ENCODE assay signal across 8 cellular contexts in the genomic region with DNA sequence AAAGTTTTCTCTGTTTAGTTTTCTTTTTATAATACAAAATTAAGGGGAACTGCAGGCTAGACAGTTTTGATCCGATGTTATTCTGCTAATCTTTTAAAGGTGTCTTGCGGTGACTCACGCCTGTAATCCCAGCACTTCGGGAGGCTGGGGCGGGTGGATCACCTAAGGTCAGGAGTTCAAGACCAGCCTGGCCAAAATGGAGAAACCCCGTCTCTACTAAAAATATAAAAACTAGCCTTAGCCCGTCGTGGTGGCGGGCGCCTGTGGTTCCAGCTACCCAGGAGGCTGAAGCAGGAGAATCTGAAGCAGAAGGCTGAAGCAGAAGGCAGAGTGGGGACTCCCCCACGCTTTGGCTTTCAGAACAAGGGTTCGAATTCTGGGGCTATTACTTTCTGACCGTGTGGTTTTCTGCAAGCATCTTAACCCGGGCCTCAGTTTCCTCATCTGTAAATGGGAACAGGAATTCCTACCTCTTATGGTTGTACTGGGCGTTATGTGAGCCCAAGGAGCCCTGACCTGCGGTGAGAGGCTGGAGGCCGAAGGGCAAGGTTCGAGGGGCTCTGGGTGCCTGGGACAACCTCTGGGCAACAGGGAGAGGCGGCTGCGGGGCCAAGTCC. TPM values are rescaled to one million over a fixed set of nuclear protein-coding genes. Genes with fewer than 3 reads are reported as not detected.
A peak's percentile ranks its signal among the peaks of the same experiment; 100 is the strongest.
DNase-seq lines count a peak whose midpoint lies in the region; ATAC-seq, FAIRE-seq and TF ChIP-seq lines count a peak whose summit lies in the region.

No MANE protein-coding gene starts in this region.

- CTCF ChIA-PET in Calu3 (lab: Charles Lee) (no interaction called here), OCI-LY7 (lab: Charles Lee; ENCODE audit: unreplicated experiment) (no interaction called here)

- BruUV-seq in Calu3 (replicated peaks; lab: Mats Ljungman, UMichigan) (no TSS peak), OCI-LY7 (replicated peaks; lab: Mats Ljungman, UMichigan) (no TSS peak)

- peaks cover 26% of the 10 kb centered on the region for H3K27me3 Mint-ChIP-seq in Calu3 (ENCODE audit: unreplicated experiment)

- POLR2A ChIA-PET in OCI-LY7 (lab: Charles Lee): no interaction called here

- no peaks in the 10 kb centered on the region for H3K9me3 Mint-ChIP-seq in Calu3 (ENCODE audit: low read depth, unreplicated experiment)

- H3K4me1 ChIP-seq in OCI-LY7 (ENCODE audit: insufficient read depth, low read length, poor library complexity, severe bottlenecking): peaks cover 16% of the 10 kb centered on the region
- H3K4me1 ChIP-seq in osteoblast (ENCODE audit: insufficient read depth, low read length): peaks cover 13% of the 10 kb centered on the region

- peaks cover 27% of the 10 kb centered on the region for H3K36me3 Mint-ChIP-seq in Calu3 (ENCODE audit: insufficient read depth, unreplicated experiment)

- H3K9me3 ChIP-seq in OCI-LY7 (ENCODE audit: low read length): no peaks in the 10 kb centered on the region
- H3K9me3 ChIP-seq in osteoblast (ENCODE audit: low read depth, low read length): peaks cover 2% of the 10 kb centered on the region

- DNase-seq in Calu3 (no peak), OCI-LY7 (ENCODE audit: low spot score) (no peak), epithelial cell of prostate (ENCODE audit: low read depth, low spot score) (no peak), osteoblast (ENCODE audit: insufficient read length, low spot score, missing footprints) (no peak), NCI-H524 (lab: John Stamatoyannopoulos, UW) (no peak), HTR-8/SVneo (ENCODE audit: insufficient read length, low spot score) (no peak)

- ATAC-seq in GM19395 (IDR thresholded peaks at IDR 0.05; ENCODE audit: unreplicated experiment): no peak
- no peak for ATAC-seq in GM21529 (IDR thresholded peaks at IDR 0.05; ENCODE audit: unreplicated experiment)

- H3K79me2 ChIP-seq in OCI-LY7 (ENCODE audit: insufficient read depth, low read depth, low read length) (no peaks in the 10 kb centered on the region), osteoblast (ENCODE audit: insufficient read depth, low read length) (peaks cover 12% of the 10 kb centered on the region)

- H3K27me3 ChIP-seq in osteoblast (ENCODE audit: insufficient read depth, low read length): no peaks in the 10 kb centered on the region

- peak overlapping the region; percentile 21 for H3K27ac ChIP-seq in OCI-LY7 (ENCODE audit: low read depth, low read length, poor library complexity, severe bottlenecking)
- peak overlapping the region; percentile 52 for H3K27ac ChIP-seq in epithelial cell of prostate
- peak overlapping the region; percentile 78 for H3K27ac ChIP-seq in osteoblast (ENCODE audit: low read depth, low read length)

- H3K4me3 Mint-ChIP-seq in Calu3 (ENCODE audit: low read depth, unreplicated experiment): peak overlapping the region; percentile 89

- H3K4me3 ChIP-seq in OCI-LY7 (ENCODE audit: low read depth, low read length, poor library complexity, severe bottlenecking) (peak overlapping the region; percentile 86), osteoblast (ENCODE audit: insufficient read depth, low read length) (peak overlapping the region; percentile 74)

- H3K4me1 Mint-ChIP-seq in Calu3 (ENCODE audit: low read depth, unreplicated experiment): peaks cover 13% of the 10 kb centered on the region

- intact Hi-C loops in Calu3 (cut with micrococcal nuclease; ENCODE audit: unreplicated experiment) (loop anchor here (10.0 kb wide), 1 partner anchor 390 kb away; the partner anchor contains the start of gene CFAP20), OCI-LY7 (cut with micrococcal nuclease; ENCODE audit: unreplicated experiment) (loop anchor here (2.0 kb wide), 2 partner anchors 266 to 288 kb away; partner anchors contain the start of genes CIAPIN1, COQ9, USB1 and ZNF319)

- TF ChIP-seq CTCF in Calu3 (IDR thresholded peaks at IDR 0.05; ENCODE audit: unreplicated experiment): no peak
- TF ChIP-seq CTCF in OCI-LY7 (conservative IDR thresholded peaks at IDR 0.05; ENCODE audit: low read length): no peak
- TF ChIP-seq CTCF in osteoblast (IDR thresholded peaks at IDR 0.05; ENCODE audit: extremely low read depth, low read depth, low read length): no peak

- peaks cover 9% of the 10 kb centered on the region; the same call in 1 of the 2 replicates for H3K36me3 ChIP-seq in OCI-LY7 (ENCODE audit: insufficient read depth, low read length)
- no peaks in the 10 kb centered on the region for H3K36me3 ChIP-seq in osteoblast (ENCODE audit: insufficient read depth, low read length)

- H3K4me2 ChIP-seq in OCI-LY7 (ENCODE audit: low read length): peak overlapping the region; percentile 88
- peak overlapping the region; percentile 85 for H3K4me2 ChIP-seq in osteoblast (ENCODE audit: insufficient read depth, low read length)

- peak overlapping the region; percentile 95 for H2AFZ ChIP-seq in OCI-LY7 (ENCODE audit: low read length)
- peak overlapping the region; percentile 81 for H2AFZ ChIP-seq in osteoblast (ENCODE audit: low read length)

- H4K20me1 ChIP-seq in OCI-LY7 (ENCODE audit: insufficient read depth, low read length): no peaks in the 10 kb centered on the region
- H4K20me1 ChIP-seq in osteoblast (ENCODE audit: insufficient read depth, low read length): no peaks in the 10 kb centered on the region

- FAIRE-seq in HTR-8/SVneo (lab: Jason Lieb, UNC): no peak

- no peaks in the 10 kb centered on the region for H3K9me2 ChIP-seq in OCI-LY7 (ENCODE audit: insufficient read depth, low read length)

- H3K27ac Mint-ChIP-seq in Calu3 (ENCODE audit: unreplicated experiment): peak overlapping the region; percentile 88

RNA-seq across cellular contexts. Expression of gene KATNB1, which starts 1.2 kb away (rescaled TPM):
- 26.3 and 28.6 TPM in 2 replicates for total RNA-seq in Calu3 (2022)
- 25.8 and 37.4 TPM in 2 replicates for total RNA-seq in OCI-LY7 (2014; rRNA removed; shearing (Covaris generic))
- 43.0 and 43.5 TPM in 2 replicates for total RNA-seq in OCI-LY7 (2022)
- total RNA-seq in osteoblast: 17.7 and 24.6 TPM in 2 replicates

RNA-seq across cellular contexts. Expression of gene DRC7, which starts 39.8 kb away (rescaled TPM):
- total RNA-seq in Calu3 (2022) (not detected in 2 replicates), OCI-LY7 (2022) (0.46 and 0.55 TPM in 2 replicates), osteoblast (not detected in 2 replicates)
- 0.05 and 0.44 TPM in 2 replicates for total RNA-seq in OCI-LY7 (2014; rRNA removed; shearing (Covaris generic))

Comparison
In these comparisons a context has a peak if more than half of its experiments do, and no peak if none do; other contexts are left out.
1. H3K27ac ChIP-seq: peak in every context shown above with its lines; median percentile 78 in osteoblast; 52 in epithelial cell of prostate; 21 in OCI-LY7.